8 cellular contexts compared by ENCODE assay signal in genomic region chr2:159615936-159616733, GRCh38. TPM values are rescaled to one million over a fixed set of nuclear protein-coding genes. Genes with fewer than 3 reads are reported as not detected.
DNase-seq lines count a peak whose midpoint lies in the region; TF ChIP-seq lines count a peak whose summit lies in the region.

Gene BAZ2B (minus strand): TSS chr2:159616548. CDS start chr2:159478719, 137,829 bp downstream.

- H3K36me3 ChIP-seq in H7 (replicated peaks; ENCODE audit: control insufficient read depth, insufficient read depth, low read length) (no peaks in the 10 kb centered on the region), Loucy (ENCODE audit: insufficient read depth, low read length) (no peaks in the 10 kb centered on the region), iPS-18a (ENCODE audit: control insufficient read depth, low read depth, low read length) (no peaks in the 10 kb centered on the region)

- H3K9me3 ChIP-seq in Loucy (ENCODE audit: insufficient read depth, low read depth, low read length) (no peaks in the 10 kb centered on the region), iPS-18a (ENCODE audit: control insufficient read depth, low read depth, low read length) (no peaks in the 10 kb centered on the region)

- TF ChIP-seq CTCF in Loucy (conservative IDR thresholded peaks at IDR 0.05; ENCODE audit: low read length): no peak
- no peak for TF ChIP-seq CTCF in cardiac fibroblast (IDR thresholded peaks at IDR 0.05; ENCODE audit: low read depth, low read length)

- H3K4me3 ChIP-seq in H7 (ENCODE audit: insufficient read depth, low read depth, low read length) (peak within 1 kb of the TSS; percentile 89), Loucy (ENCODE audit: low read length, poor library complexity, severe bottlenecking) (peak within 1 kb of the TSS; percentile 85), cardiac fibroblast (replicated peaks in 1 of 2; ENCODE audit: low read depth in 2 of 2, low read length in 2 of 2) (peak within 1 kb of the TSS; percentile 72 to 74), iPS-18a (ENCODE audit: low read length) (peak within 1 kb of the TSS; percentile 99)

- DNase-seq in NCI-H2107 treated with DMSO at 0.1 percent for 48 hours (lab: John Stamatoyannopoulos, UW; ENCODE audit: unreplicated experiment) (peak; percentile 66), NCI-H2107 (lab: John Stamatoyannopoulos, UW) (no peak), H7 (peak; percentile 44), SKM-1 (lab: John Stamatoyannopoulos, UW; ENCODE audit: unreplicated experiment) (peak; percentile 52), cardiac fibroblast (ENCODE audit: low read depth in 2 of 2) (peak; percentile 83 to 90), renal cortical epithelial cell (ENCODE audit: low read depth) (peak; percentile 85)

- H3K27ac ChIP-seq in iPS-18a (ENCODE audit: low read length): peak within 1 kb of the TSS; percentile 97

- H3F3A ChIP-seq in Loucy (ENCODE audit: low read depth): no peaks in the 10 kb centered on the region

- no peaks in the 10 kb centered on the region for H3K9me2 ChIP-seq in Loucy (replicated peaks; ENCODE audit: low read depth, low read length)

- H2AFZ ChIP-seq in Loucy (ENCODE audit: low read length): peak within 1 kb of the TSS; percentile 93

- peaks cover 32% of the 10 kb centered on the region for H3K4me1 ChIP-seq in Loucy (ENCODE audit: insufficient read depth, low read length, poor library complexity, severe bottlenecking)
- peaks cover 44% of the 10 kb centered on the region for H3K4me1 ChIP-seq in iPS-18a (ENCODE audit: control insufficient read depth, low read depth, low read length)

- peaks cover 37% of the 10 kb centered on the region for H3K79me2 ChIP-seq in Loucy (ENCODE audit: insufficient read depth, low read length)

- H4K20me1 ChIP-seq in Loucy (ENCODE audit: insufficient read depth, low read length, poor library complexity, severe bottlenecking): peaks cover 9% of the 10 kb centered on the region

- peak within 1 kb of the TSS; percentile 92 for H3K9ac ChIP-seq in Loucy (ENCODE audit: low read depth, low read length, poor library complexity, severe bottlenecking)
- peak within 1 kb of the TSS; percentile 100 for H3K9ac ChIP-seq in iPS-18a (ENCODE audit: low read length)

- peak within 1 kb of the TSS; percentile 87 for H3K4me2 ChIP-seq in Loucy (ENCODE audit: low read depth, low read length, poor library complexity, severe bottlenecking)

- H3K27me3 ChIP-seq in H7 (ENCODE audit: control insufficient read depth, insufficient read depth, low read length) (no peaks in the 10 kb centered on the region), Loucy (ENCODE audit: insufficient read depth, low read length, poor library complexity, severe bottlenecking) (no peaks in the 10 kb centered on the region), iPS-18a (ENCODE audit: control insufficient read depth, insufficient read depth, low read length) (no peaks in the 10 kb centered on the region)

RNA-seq across cellular contexts. Expression of gene BAZ2B, which starts in this region (rescaled TPM):
- total RNA-seq in H7 (2014; rRNA removed; shearing (Covaris generic)): 16.3 and 27.9 TPM in 2 replicates
- 38.0 and 115 TPM in 2 replicates for total RNA-seq in renal cortical epithelial cell
